1 cellular context compared by ENCODE assay signal in the genomic region with DNA sequence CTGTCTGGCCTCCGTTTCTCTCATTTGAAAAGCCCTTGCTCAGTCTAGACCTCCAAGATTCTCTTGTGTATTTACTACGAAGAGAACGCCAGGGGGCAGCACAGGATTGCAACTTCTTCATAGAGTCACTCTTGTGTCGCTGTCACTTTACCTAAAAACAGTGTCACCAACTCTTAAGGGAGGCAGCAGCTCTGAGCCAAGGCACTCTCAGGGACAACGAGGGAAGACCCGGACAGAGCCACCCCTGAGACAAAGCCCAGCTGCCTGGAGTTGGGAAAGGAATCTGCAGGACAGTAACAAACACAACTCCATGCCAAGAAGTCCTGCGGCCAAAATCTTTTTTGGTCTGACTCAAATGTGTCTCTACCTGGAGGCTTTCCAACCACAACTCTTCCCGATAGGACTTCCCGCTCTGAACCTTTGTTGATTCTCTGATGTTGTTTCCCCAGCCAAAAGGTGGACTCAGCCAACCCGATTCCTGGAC.
A peak's percentile ranks its signal among the peaks of the same experiment; 100 is the strongest.
TF ChIP-seq lines count a peak whose summit lies in the region.

No MANE protein-coding gene starts in this region.

TF ChIP-seq in SK-N-SH, 30 proteins besides CTCF, POLR2A, EP300 and RAD21:
- TF ChIP-seq POLR2AphosphoS5 (IDR thresholded peaks at IDR 0.05; ENCODE audit: low read depth, low read length) (no peak), SMC3 (IDR thresholded peaks at IDR 0.05; ENCODE audit: low read depth, low read length) (peak; percentile 93), RCOR1 (IDR thresholded peaks at IDR 0.05; ENCODE audit: low read length) (no peak)
